ENCODE assay signal across 8 cellular contexts in the genomic region with DNA sequence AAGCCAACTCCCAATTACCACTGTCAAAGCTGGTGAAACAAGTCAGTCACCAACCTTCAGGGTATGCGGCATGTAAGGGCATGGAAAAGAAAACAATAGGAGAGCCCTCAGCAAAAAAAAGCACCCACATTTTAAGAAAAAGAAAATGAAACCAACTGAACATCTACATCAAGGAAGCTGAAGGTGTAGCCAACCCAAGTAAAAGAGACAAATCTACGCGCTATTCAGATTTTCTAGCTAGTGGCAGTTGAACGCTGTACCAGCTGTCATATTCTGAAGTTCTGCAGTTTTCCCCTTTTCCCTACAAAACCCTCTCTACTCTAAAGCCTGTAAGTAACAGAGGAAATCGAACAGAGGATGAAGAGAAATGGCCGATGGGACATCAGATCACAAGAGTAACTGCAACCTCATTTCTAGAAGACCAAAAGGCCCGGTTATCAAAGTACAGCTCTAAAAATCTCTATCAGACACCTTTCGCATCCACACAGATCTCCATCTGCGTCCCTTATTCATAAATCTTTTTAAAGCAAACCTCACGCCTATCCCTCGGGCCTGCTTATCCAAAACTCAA.
DNase-seq lines count a peak whose midpoint lies in the region; ATAC-seq lines count a peak whose summit lies in the region.

No MANE protein-coding gene starts in this region.

- DNase-seq in DMS53 (lab: John Stamatoyannopoulos, UW) (peak; percentile 11), DMS53 treated with DMSO at 0.1 percent for 48 hours (lab: John Stamatoyannopoulos, UW; ENCODE audit: unreplicated experiment) (no peak), NCI-H526 (lab: John Stamatoyannopoulos, UW) (peak; percentile 36 to 61), NCI-H187 (lab: John Stamatoyannopoulos, UW) (no peak), NCI-H748 treated with DMSO at 0.1 percent for 48 hours (lab: John Stamatoyannopoulos, UW) (no peak)

- H3K9me3 ChIP-seq in mucosa of rectum (ENCODE audit: control insufficient read depth in 2 of 2, low read length in 2 of 2), result no peaks in the 10 kb centered on the region

- no peaks in the 10 kb centered on the region for H3K36me3 ChIP-seq in mucosa of rectum (ENCODE audit: control insufficient read depth in 2 of 2, insufficient read depth in 2 of 2, low read length in 2 of 2)

- no peak for ATAC-seq in HG03175 (IDR thresholded peaks at IDR 0.05; ENCODE audit: unreplicated experiment)

- peak overlapping the region; percentile 77 to 89 for H3K4me3 ChIP-seq in mucosa of rectum (ENCODE audit: low read length in 2 of 2)

- H3K27ac ChIP-seq in cingulate gyrus (ENCODE audit: low read depth, low read length) (peak overlapping the region; percentile 85), mucosa of rectum (ENCODE audit: low read depth in 2 of 2, low read length in 2 of 2) (peak overlapping the region; percentile 79)

- no peaks in the 10 kb centered on the region for H3K27me3 ChIP-seq in mucosa of rectum (ENCODE audit: control insufficient read depth in 2 of 2, insufficient read depth in 2 of 2, low read length in 2 of 2)

- peaks cover 13 to 20% of the 10 kb centered on the region in 2 donors for H3K4me1 ChIP-seq in mucosa of rectum (ENCODE audit: control insufficient read depth in 2 of 2, insufficient read depth in 2 of 2, low read length in 2 of 2)

- peak overlapping the region; percentile 67 to 86 for H3K9ac ChIP-seq in mucosa of rectum (ENCODE audit: low read depth in 1 of 2, low read length in 2 of 2)

Comparison
In these comparisons a context has a peak if more than half of its experiments do, and no peak if none do; other contexts are left out.
1. DNase-seq: peak in DMS53 (single experiment) and NCI-H526 (2 of 2); none in DMS53 treated with DMSO at 0.1 percent for 48 hours (single experiment), NCI-H187 (0 of 2) and NCI-H748 treated with DMSO at 0.1 percent for 48 hours (single experiment).